ENCODE assay signal across 15 cellular contexts in genomic region chr1:184567648-184568047, GRCh38.
A peak's percentile ranks its signal among the peaks of the same experiment; 100 is the strongest.
DNase-seq lines count a peak whose midpoint lies in the region; ATAC-seq and TF ChIP-seq lines count a peak whose summit lies in the region.
"Had no signal": no experiment of that assay in that cellular context is flagged by ENCODE, and none has a peak within 500 bp of the region (broad histone marks: within the 10 kb centered on the region; RNA-seq: fewer than 3 reads in every experiment).

No MANE protein-coding gene starts in this region.

- peaks cover 41% of the 10 kb centered on the region for H3K4me1 Mint-ChIP-seq in central memory CD8-positive, alpha-beta T cell
- peaks cover 7% of the 10 kb centered on the region for H3K4me1 Mint-ChIP-seq in neural progenitor cell
- no peaks in the 10 kb centered on the region for H3K4me1 Mint-ChIP-seq in activated CD4-positive, alpha-beta T cell treated with anti-CD3 and anti-CD28 coated beads, Interleukin-2, amount 10 ng/mL, durations not matched to agents 7 days and 5 days
- H3K4me1 Mint-ChIP-seq: activated naive CD8-positive, alpha-beta T cell treated with anti-CD3 and anti-CD28 coated beads, Interleukin-2, amount 50 U/mL, for 24 hours had no signal

- no peak overlapping the region for H3K4me3 ChIP-seq in neural progenitor cell

- no peak overlapping the region for H3K4me2 ChIP-seq in neural progenitor cell

- H3F3A ChIP-seq in neural progenitor cell (ENCODE audit: low read depth), result no peaks in the 10 kb centered on the region

- H2AFZ ChIP-seq in neural progenitor cell (replicated peaks), result no peak overlapping the region

- no peak overlapping the region for H3K4me3 Mint-ChIP-seq in central memory CD8-positive, alpha-beta T cell
- no peak overlapping the region for H3K4me3 Mint-ChIP-seq in neural progenitor cell
- H3K4me3 Mint-ChIP-seq in activated CD4-positive, alpha-beta T cell treated with anti-CD3 and anti-CD28 coated beads, Interleukin-2, amount 10 ng/mL, durations not matched to agents 7 days and 5 days, result no peak overlapping the region
- H3K4me3 Mint-ChIP-seq: activated naive CD8-positive, alpha-beta T cell treated with anti-CD3 and anti-CD28 coated beads, Interleukin-2, amount 50 U/mL, for 24 hours; CD4-positive, alpha-beta T cell; dendritic cell treated with granulocyte-macrophage colony-stimulating factor and Interleukin-4, amounts not matched to agents 40 ng/mL and 50 ng/mL, for 4 days had no signal

- H3K27ac Mint-ChIP-seq in central memory CD8-positive, alpha-beta T cell (ENCODE audit: low read depth), result peak overlapping the region; percentile 19
- no peak overlapping the region for H3K27ac Mint-ChIP-seq in neural progenitor cell
- no peak overlapping the region for H3K27ac Mint-ChIP-seq in activated CD4-positive, alpha-beta T cell treated with anti-CD3 and anti-CD28 coated beads, Interleukin-2, amount 10 ng/mL, durations not matched to agents 7 days and 5 days
- H3K27ac Mint-ChIP-seq: activated naive CD8-positive, alpha-beta T cell treated with anti-CD3 and anti-CD28 coated beads, Interleukin-2, amount 50 U/mL, for 24 hours; CD4-positive, alpha-beta T cell; dendritic cell treated with granulocyte-macrophage colony-stimulating factor and Interleukin-4, amounts not matched to agents 40 ng/mL and 50 ng/mL, for 4 days had no signal

- CTCF ChIA-PET in activated CD4-positive, alpha-beta T cell treated with anti-CD3 and anti-CD28 coated beads, Interleukin-2, amount 10 ng/mL, durations not matched to agents 7 days and 5 days (lab: Charles Lee), result no interaction called here

- TF ChIP-seq CTCF in neural progenitor cell (IDR thresholded peaks at IDR 0.05) (no peak), GM10266 (IDR thresholded peaks at IDR 0.05; ENCODE audit: control insufficient read depth, insufficient read depth, low read depth, missing control alignments) (no peak)

- no peaks in the 10 kb centered on the region for H3K9me3 Mint-ChIP-seq in central memory CD8-positive, alpha-beta T cell
- no peaks in the 10 kb centered on the region for H3K9me3 Mint-ChIP-seq in neural progenitor cell
- H3K9me3 Mint-ChIP-seq in activated CD4-positive, alpha-beta T cell treated with anti-CD3 and anti-CD28 coated beads, Interleukin-2, amount 10 ng/mL, durations not matched to agents 7 days and 5 days, result no peaks in the 10 kb centered on the region
- H3K9me3 Mint-ChIP-seq: activated naive CD8-positive, alpha-beta T cell treated with anti-CD3 and anti-CD28 coated beads, Interleukin-2, amount 50 U/mL, for 24 hours; CD4-positive, alpha-beta T cell; dendritic cell treated with granulocyte-macrophage colony-stimulating factor and Interleukin-4, amounts not matched to agents 40 ng/mL and 50 ng/mL, for 4 days had no signal

- H3K9me3 ChIP-seq in neural progenitor cell (ENCODE audit: low read depth), result no peaks in the 10 kb centered on the region

- no peaks in the 10 kb centered on the region for H3K27me3 ChIP-seq in neural progenitor cell

- H3K79me2 ChIP-seq in neural progenitor cell (ENCODE audit: low read depth), result peaks cover 31% of the 10 kb centered on the region

- H3K4me1 ChIP-seq in neural progenitor cell, result peaks cover 14% of the 10 kb centered on the region

- H3K36me3 ChIP-seq in neural progenitor cell, result no peaks in the 10 kb centered on the region

- H4K20me1 ChIP-seq in neural progenitor cell (ENCODE audit: low read depth), result no peaks in the 10 kb centered on the region

- ATAC-seq in central memory CD8-positive, alpha-beta T cell (replicated peaks; ENCODE audit: extremely low read depth, poor library complexity, severe bottlenecking), result no peak
- ATAC-seq: activated naive CD8-positive, alpha-beta T cell treated with anti-CD3 and anti-CD28 coated beads, Interleukin-2, amount 50 U/mL, for 24 hours had no signal

- H3K36me3 Mint-ChIP-seq in central memory CD8-positive, alpha-beta T cell (ENCODE audit: insufficient read depth), result peaks cover 3% of the 10 kb centered on the region
- H3K36me3 Mint-ChIP-seq in neural progenitor cell, result peaks cover 5% of the 10 kb centered on the region
- no peaks in the 10 kb centered on the region for H3K36me3 Mint-ChIP-seq in activated CD4-positive, alpha-beta T cell treated with anti-CD3 and anti-CD28 coated beads, Interleukin-2, amount 10 ng/mL, durations not matched to agents 7 days and 5 days (ENCODE audit: low read depth)

- H3K27ac ChIP-seq in neural progenitor cell (peak overlapping the region; percentile 34), substantia nigra (ENCODE audit: low read depth, low read length, poor library complexity, severe bottlenecking) (no peak overlapping the region)

- H3K9ac ChIP-seq in neural progenitor cell, result no peak overlapping the region

- DNase-seq in EH (ENCODE audit: low read depth), result peak; percentile 79
- peak; percentile 27 for DNase-seq in LHCN-M2 (ENCODE audit: low read depth)
- DNase-seq in central memory CD8-positive, alpha-beta T cell (ENCODE audit: low spot score in 2 of 2), result no peak
- DNase-seq in neural progenitor cell (ENCODE audit: low spot score), result peak; percentile 24
- no peak for DNase-seq in NK-92 treated with Interleukin-12 subunit alpha and Interleukin-12 subunit beta, amount 100 ng/mL, for 24 hours (lab: John Stamatoyannopoulos, UW)
- no peak for DNase-seq in activated CD4-positive, alpha-beta T cell treated with anti-CD3 and anti-CD28 coated beads, Interleukin-2, amount 10 ng/mL, durations not matched to agents 7 days and 5 days
- no peak for DNase-seq in GM10266 (ENCODE audit: extremely low spot score)
- DNase-seq in substantia nigra (lab: John Stamatoyannopoulos, UW), result no peak
- DNase-seq: activated CD8-positive, alpha-beta memory T cell treated with anti-CD3 and anti-CD28 coated beads, Interleukin-2, amount 50 U/mL, for 48 hours; activated naive CD8-positive, alpha-beta T cell treated with anti-CD3 and anti-CD28 coated beads, Interleukin-2, amount 50 U/mL, for 24 hours; CD4-positive, alpha-beta T cell; NCI-H187; stimulated activated CD4-positive, alpha-beta T cell treated with anti-CD3 and anti-CD28 coated beads, Interleukin-4, amount 100 ng/mL, for 24 hours; stimulated activated naive CD4-positive, alpha-beta T cell had no signal

- POLR2A ChIA-PET in activated CD4-positive, alpha-beta T cell treated with anti-CD3 and anti-CD28 coated beads, Interleukin-2, amount 10 ng/mL, durations not matched to agents 7 days and 5 days (lab: Charles Lee), result no interaction called here

- H3K27me3 Mint-ChIP-seq in central memory CD8-positive, alpha-beta T cell, result no peaks in the 10 kb centered on the region
- no peaks in the 10 kb centered on the region for H3K27me3 Mint-ChIP-seq in neural progenitor cell (ENCODE audit: insufficient read depth, low read depth)
- H3K27me3 Mint-ChIP-seq in activated CD4-positive, alpha-beta T cell treated with anti-CD3 and anti-CD28 coated beads, Interleukin-2, amount 10 ng/mL, durations not matched to agents 7 days and 5 days, result no peaks in the 10 kb centered on the region
- H3K27me3 Mint-ChIP-seq: CD4-positive, alpha-beta T cell; dendritic cell treated with granulocyte-macrophage colony-stimulating factor and Interleukin-4, amounts not matched to agents 40 ng/mL and 50 ng/mL, for 4 days had no signal

Comparison
In these comparisons a context has a peak if more than half of its experiments do, and no peak if none do; other contexts are left out.
1. DNase-seq: peak in EH (single experiment), LHCN-M2 (single experiment) and neural progenitor cell (single experiment); none in central memory CD8-positive, alpha-beta T cell (0 of 2), NK-92 treated with Interleukin-12 subunit alpha and Interleukin-12 subunit beta, amount 100 ng/mL, for 24 hours (single experiment), activated CD4-positive, alpha-beta T cell treated with anti-CD3 and anti-CD28 coated beads, Interleukin-2, amount 10 ng/mL, durations not matched to agents 7 days and 5 days (single experiment), GM10266 (single experiment) and substantia nigra (0 of 49).